20 cellular contexts compared by ENCODE assay signal in the genomic region with DNA sequence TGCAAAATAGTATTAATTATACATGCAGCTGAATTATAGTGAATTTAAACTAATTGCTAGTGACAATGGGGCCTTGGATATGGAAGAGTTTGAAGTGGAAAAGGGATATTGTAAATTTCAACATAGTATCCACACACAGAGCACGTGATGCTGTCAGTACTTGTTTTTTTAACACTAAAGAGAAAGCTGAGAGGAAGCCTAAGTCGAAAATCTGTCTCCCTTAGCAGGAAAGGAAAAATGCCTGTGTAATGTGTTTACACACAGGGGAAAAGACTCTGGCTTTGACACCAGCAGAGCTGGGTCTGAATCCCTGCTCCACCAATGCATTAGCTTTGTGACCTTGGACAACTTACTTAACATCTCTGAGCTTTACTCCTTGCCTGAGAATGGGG. TPM values are rescaled to one million over a fixed set of nuclear protein-coding genes. Genes with fewer than 3 reads are reported as not detected.
DNase-seq lines count a peak whose midpoint lies in the region; ATAC-seq and TF ChIP-seq lines count a peak whose summit lies in the region.
"Had no signal": no experiment of that assay in that cellular context is flagged by ENCODE, and none has a peak within 500 bp of the region (broad histone marks: within the 10 kb centered on the region; RNA-seq: fewer than 3 reads in every experiment).

No MANE protein-coding gene starts in this region.

- H4K20me1 ChIP-seq in GM23338 (replicated peaks; ENCODE audit: insufficient read depth) (no peaks in the 10 kb centered on the region), osteoblast (ENCODE audit: insufficient read depth, low read length) (no peaks in the 10 kb centered on the region)

- H3K27ac ChIP-seq in GM23338 (ENCODE audit: low read depth) (peak overlapping the region; percentile 18), endodermal cell (ENCODE audit: low read depth, low read length) (no peak overlapping the region), osteoblast (ENCODE audit: low read depth, low read length) (peak overlapping the region; percentile 74)
- H3K27ac ChIP-seq: gastrocnemius medialis, right lobe of liver, RWPE1 had no signal

- TF ChIP-seq CTCF in GM23338 (conservative IDR thresholded peaks at IDR 0.05; ENCODE audit: low read depth in 2 of 2) (no peak), endodermal cell (conservative IDR thresholded peaks at IDR 0.05) (no peak), osteoblast (IDR thresholded peaks at IDR 0.05; ENCODE audit: extremely low read depth, low read depth, low read length) (no peak), mucosa of descending colon (IDR thresholded peaks at IDR 0.05) (no peak)

- WGBS in endodermal cell (ENCODE audit: insufficient coverage in 1 of 2, insufficient read length in 1 of 2), 2 experiments, result 86 to 92% methylated on average over 1 to 2 of the region's 2 CpGs

- H3K4me2 ChIP-seq in GM23338, result no peak overlapping the region
- H3K4me2 ChIP-seq in osteoblast (ENCODE audit: insufficient read depth, low read length), result no peak overlapping the region

- H3K4me3 Mint-ChIP-seq in GM23338 (no peak overlapping the region), endodermal cell (no peak overlapping the region)
- H3K4me3 Mint-ChIP-seq: activated CD8-positive, alpha-beta memory T cell treated with anti-CD3 and anti-CD28 coated beads, Interleukin-2, amount 10 ng/mL, durations not matched to agents 7 days and 5 days had no signal

- H3K36me3 ChIP-seq in GM23338 (ENCODE audit: insufficient read depth) (peaks cover 34% of the 10 kb centered on the region; the same call in 1 of the 2 replicates), endodermal cell (ENCODE audit: control insufficient read depth, insufficient read depth, low read length) (peaks cover 97% of the 10 kb centered on the region), osteoblast (ENCODE audit: insufficient read depth, low read length) (peaks cover 74% of the 10 kb centered on the region), mucosa of descending colon (ENCODE audit: low read depth) (no peaks in the 10 kb centered on the region)

- intact Hi-C loops in mucosa of descending colon (cut with DNase I, micrococcal nuclease), result no loop called here

- H3K4me3 ChIP-seq in GM23338 (no peak overlapping the region), endodermal cell (ENCODE audit: low read length) (no peak overlapping the region), osteoblast (ENCODE audit: insufficient read depth, low read length) (no peak overlapping the region), mucosa of descending colon (no peak overlapping the region)
- H3K4me3 ChIP-seq: gastrocnemius medialis, right lobe of liver had no signal

- H3K36me3 Mint-ChIP-seq in GM23338 (ENCODE audit: low read depth) (peaks cover 70% of the 10 kb centered on the region), endodermal cell (ENCODE audit: low read depth) (peaks cover 80% of the 10 kb centered on the region)

- H3K27me3 ChIP-seq in GM23338 (ENCODE audit: insufficient read depth) (no peaks in the 10 kb centered on the region), endodermal cell (ENCODE audit: control insufficient read depth, insufficient read depth, low read length, poor library complexity, severe bottlenecking) (no peaks in the 10 kb centered on the region), osteoblast (ENCODE audit: insufficient read depth, low read length) (no peaks in the 10 kb centered on the region)
- H3K27me3 ChIP-seq: gastrocnemius medialis, right lobe of liver had no signal

- no peak overlapping the region for H3K9ac ChIP-seq in endodermal cell (ENCODE audit: extremely low read depth, low read length, poor library complexity, severe bottlenecking)

- H3K9me3 Mint-ChIP-seq in GM23338 (no peaks in the 10 kb centered on the region), endodermal cell (no peaks in the 10 kb centered on the region)

- peaks cover 9% of the 10 kb centered on the region; the same call in 1 of the 2 replicates for H3K4me1 ChIP-seq in GM23338 (ENCODE audit: insufficient read depth)
- peaks cover 2% of the 10 kb centered on the region for H3K4me1 ChIP-seq in endodermal cell (ENCODE audit: control insufficient read depth, insufficient read depth, low read length)
- H3K4me1 ChIP-seq in osteoblast (ENCODE audit: insufficient read depth, low read length), result peaks cover 17% of the 10 kb centered on the region
- no peaks in the 10 kb centered on the region for H3K4me1 ChIP-seq in mucosa of descending colon (ENCODE audit: low read depth)
- H3K4me1 ChIP-seq: gastrocnemius medialis, right lobe of liver had no signal

- H3K9me3 ChIP-seq in endodermal cell (ENCODE audit: control insufficient read depth, low read length), result no peaks in the 10 kb centered on the region
- H3K9me3 ChIP-seq in osteoblast (ENCODE audit: low read depth, low read length), result no peaks in the 10 kb centered on the region
- no peaks in the 10 kb centered on the region for H3K9me3 ChIP-seq in mucosa of descending colon
- H3K9me3 ChIP-seq: gastrocnemius medialis, right lobe of liver had no signal

- H3F3A ChIP-seq in GM23338 (replicated peaks; ENCODE audit: low read depth), result no peaks in the 10 kb centered on the region

- H3K27me3 Mint-ChIP-seq in GM23338 (ENCODE audit: insufficient read depth, low read depth, poor library complexity) (no peaks in the 10 kb centered on the region), endodermal cell (ENCODE audit: insufficient read depth) (no peaks in the 10 kb centered on the region)
- H3K27me3 Mint-ChIP-seq: activated CD8-positive, alpha-beta memory T cell treated with anti-CD3 and anti-CD28 coated beads, Interleukin-2, amount 10 ng/mL, durations not matched to agents 7 days and 5 days had no signal

- peaks cover 6% of the 10 kb centered on the region for H3K4me1 Mint-ChIP-seq in GM23338
- peaks cover 23% of the 10 kb centered on the region for H3K4me1 Mint-ChIP-seq in endodermal cell
- H3K4me1 Mint-ChIP-seq: activated CD8-positive, alpha-beta memory T cell treated with anti-CD3 and anti-CD28 coated beads, Interleukin-2, amount 10 ng/mL, durations not matched to agents 7 days and 5 days had no signal

- H2AFZ ChIP-seq in GM23338 (no peak overlapping the region), osteoblast (ENCODE audit: low read length) (no peak overlapping the region)

- ATAC-seq in GM23338, result no peak
- no peak for ATAC-seq in GM19397 (IDR thresholded peaks at IDR 0.05; ENCODE audit: unreplicated experiment)
- ATAC-seq in mucosa of descending colon, result no peak
- ATAC-seq: activated CD8-positive, alpha-beta memory T cell treated with anti-CD3 and anti-CD28 coated beads, Interleukin-2, amount 10 ng/mL, durations not matched to agents 7 days and 5 days; gastrocnemius medialis; left lobe of liver; right lobe of liver had no signal

- H3K79me2 ChIP-seq in GM23338 (replicated peaks; ENCODE audit: insufficient read depth) (no peaks in the 10 kb centered on the region; the same call in 1 of the 2 replicates), osteoblast (ENCODE audit: insufficient read depth, low read length) (no peaks in the 10 kb centered on the region)

- H3K27ac Mint-ChIP-seq in GM23338 (peak overlapping the region; percentile 51; the same call in 1 of the 2 replicates), endodermal cell (peak overlapping the region; percentile 18)
- H3K27ac Mint-ChIP-seq: activated CD8-positive, alpha-beta memory T cell treated with anti-CD3 and anti-CD28 coated beads, Interleukin-2, amount 10 ng/mL, durations not matched to agents 7 days and 5 days had no signal

- H3K9me2 ChIP-seq in GM23338 (ENCODE audit: insufficient read depth), result no peaks in the 10 kb centered on the region

- no peak for DNase-seq in GM23338 (ENCODE audit: low spot score)
- DNase-seq in LHCN-M2 (ENCODE audit: low read depth), result peak; percentile 13
- no peak for DNase-seq in endodermal cell
- no peak for DNase-seq in osteoblast (ENCODE audit: insufficient read length, low spot score, missing footprints)
- no peak for DNase-seq in NCI-H524 treated with DMSO at 0.1 percent for 48 hours (lab: John Stamatoyannopoulos, UW)
- no peak for DNase-seq in mucosa of descending colon
- DNase-seq: activated CD8-positive, alpha-beta memory T cell treated with anti-CD3 and anti-CD28 coated beads, Interleukin-2, amount 10 ng/mL, durations not matched to agents 7 days and 5 days; anterior cingulate cortex; DND-41; gastrocnemius medialis; Kasumi-1; NCI-H1092 treated with DMSO at 0.1 percent for 48 hours; NCI-H2107; NCI-H526; nucleus accumbens; right lobe of liver; stimulated activated naive CD4-positive, alpha-beta T cell had no signal

TF ChIP-seq in GM23338, 12 proteins besides CTCF, POLR2A, EP300 and RAD21 (continues in another document):
- TF ChIP-seq CREB1 (CRISPR knock-in tag; IDR thresholded peaks at IDR 0.05; ENCODE audit: low read depth) (no peak), EZH2 (IDR thresholded peaks at IDR 0.05; ENCODE audit: low read depth, unreplicated experiment) (no peak), ZNF331 (CRISPR knock-in tag; IDR thresholded peaks at IDR 0.05; ENCODE audit: low read depth) (no peak), STAT1 (IDR thresholded peaks at IDR 0.05; ENCODE audit: unreplicated experiment) (no peak), NANOG (IDR thresholded peaks at IDR 0.05; ENCODE audit: borderline replicate concordance) (no peak)

RNA-seq across cellular contexts. Expression of a gene that starts 42.6 kb away (rescaled TPM):
- 275 and 327 TPM in 2 replicates for total RNA-seq in GM23338 (2014; rRNA removed; shearing (Covaris generic))
- polyA plus RNA-seq in GM23338 (2016; fragmentation: Nextera tagmentation; extraction: Ambion mirVana), result 77.6 and 78.0 TPM in 2 replicates
- total RNA-seq in LHCN-M2 (2014; rRNA removed) (0.06 and 0.11 TPM in 2 replicates), endodermal cell (10 to 100 TPM; 26.1 to 59.9 TPM), osteoblast (3.5 and 6.5 TPM in 2 replicates), mucosa of descending colon (10 to 100 TPM in 1 of 3 donors, 1 to 10 TPM in 2; 3.6 to 14.1 (median 9.2) TPM)
- polyA plus RNA-seq in LHCN-M2 (2012), result 0.23 TPM
- 19.1 TPM for polyA plus RNA-seq in endodermal cell (2013, experiment 1 of 2)
- 20.2 TPM for polyA plus RNA-seq in endodermal cell (2013, experiment 2 of 2)
